Comparison of ENCODE assay signal across 29 cellular contexts in the genomic region with DNA sequence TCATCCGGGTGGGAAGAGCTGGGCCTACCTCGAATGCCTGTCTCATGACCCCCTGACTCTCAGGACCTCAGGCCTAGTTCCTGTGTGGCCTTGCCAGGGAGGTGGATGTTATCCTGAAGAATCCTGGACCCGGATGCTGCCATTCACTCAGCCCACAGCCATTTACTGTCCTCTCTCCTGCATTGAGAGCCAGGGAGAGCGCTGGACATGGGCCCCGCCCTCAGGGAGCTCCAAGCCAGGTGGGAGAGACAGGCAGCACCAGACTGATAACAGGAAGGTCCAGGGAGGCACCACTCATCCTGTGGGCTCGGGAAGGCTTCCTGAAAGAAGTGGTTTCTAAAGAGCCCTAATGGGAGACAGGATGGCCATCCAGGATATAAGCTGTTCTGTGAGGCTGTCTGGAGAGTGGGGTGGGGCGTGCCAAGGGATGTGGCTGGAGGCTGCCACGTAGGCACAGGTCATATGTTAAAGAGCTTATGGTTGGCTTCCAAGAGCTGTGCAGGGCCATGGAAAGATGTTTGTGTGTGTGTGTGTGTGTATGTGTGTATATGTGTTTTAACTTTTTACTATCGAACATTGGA. TPM values are rescaled to one million over a fixed set of nuclear protein-coding genes. Genes with fewer than 3 reads are reported as not detected.
DNase-seq lines count a peak whose midpoint lies in the region; ATAC-seq and TF ChIP-seq lines count a peak whose summit lies in the region.
"Had no signal": no experiment of that assay in that cellular context is flagged by ENCODE, and none has a peak within 500 bp of the region (broad histone marks: within the 10 kb centered on the region; RNA-seq: fewer than 3 reads in every experiment).

No MANE protein-coding gene starts in this region.

- peaks cover 30% of the 10 kb centered on the region for H4K20me1 ChIP-seq in GM23248 (ENCODE audit: insufficient read depth)

- H3K4me3 ChIP-seq in GM23248 (no peak overlapping the region), mesodermal cell (ENCODE audit: extremely low read depth, insufficient read depth, low read length, poor library complexity, severe bottlenecking) (no peak overlapping the region), gastrocnemius medialis (no peak overlapping the region)
- H3K4me3 ChIP-seq: GM12878, SJCRH30, suprapubic skin had no signal

- ATAC-seq in gastrocnemius medialis: no peak
- ATAC-seq: GM12878; left colon; stimulated activated memory B cell treated with anti-CD40 and anti-IgM and Interleukin-4, amounts not matched to agents 10 μg/mL and 1 μg/mL and 100 μg/mL, for 72 hours had no signal

- H3K27me3 ChIP-seq in GM23248 (replicated peaks; ENCODE audit: insufficient read depth) (no peaks in the 10 kb centered on the region), gastrocnemius medialis (no peaks in the 10 kb centered on the region)
- H3K27me3 ChIP-seq: neutrophil, SJCRH30, suprapubic skin had no signal

- no peak overlapping the region for H2AFZ ChIP-seq in GM23248

- DNase-seq in GM23248 (no peak), HFFc6 (no peak), dermis microvascular lymphatic vessel endothelial cell (ENCODE audit: low read depth in 2 of 2) (peak; percentile 63 to 77), NCI-H1694 (lab: John Stamatoyannopoulos, UW) (no peak), gastrocnemius medialis (no peak)
- DNase-seq in activated CD8-positive, alpha-beta memory T cell treated with anti-CD3 and anti-CD28 coated beads, Interleukin-2, amount 50 U/mL, for 4 hours: no peak
- DNase-seq in activated CD4-positive, alpha-beta memory T cell treated with anti-CD3 and anti-CD28 coated beads for 36 hours: no peak
- DNase-seq: activated CD4-positive, alpha-beta T cell treated with anti-CD3 and anti-CD28 coated beads for 48 hours; activated CD8-positive, alpha-beta memory T cell treated with anti-CD3 and anti-CD28 coated beads for 24 hours; aorta; C1 segment of cervical spinal cord; caudate nucleus; GOT3; immature natural killer cell; KG1; left colon; midbrain; naive B cell; NCI-H1417 treated with DMSO at 0.1 percent for 48 hours; NCI-H446; NCI-H774; SJCRH30; WERI-Rb-1 had no signal

- peak overlapping the region; percentile 4; the same call in 1 of the 2 replicates for H3K27ac ChIP-seq in GM23248
- H3K27ac ChIP-seq in mesodermal cell (ENCODE audit: low read depth, low read length, severe bottlenecking): peak overlapping the region; percentile 41
- H3K27ac ChIP-seq in gastrocnemius medialis: no peak overlapping the region
- H3K27ac ChIP-seq: neutrophil, SJCRH30, suprapubic skin, WERI-Rb-1 had no signal

- POLR2A ChIA-PET in activated CD4-positive, alpha-beta memory T cell treated with anti-CD3 and anti-CD28 coated beads for 36 hours (lab: Charles Lee): interaction anchor here (1.1 kb wide), 1 partner anchor 9 kb away, joined by 3 read pairs; no protein-coding TSS in a partner anchor

- H3K27ac Mint-ChIP-seq in HFFc6: peak overlapping the region; percentile 60
- H3K27ac Mint-ChIP-seq in activated CD4-positive, alpha-beta memory T cell treated with anti-CD3 and anti-CD28 coated beads for 36 hours: no peak overlapping the region
- H3K27ac Mint-ChIP-seq: activated naive CD8-positive, alpha-beta T cell; immature natural killer cell; stimulated activated memory B cell treated with anti-CD40 and anti-IgM and Interleukin-4, amounts not matched to agents 10 μg/mL and 1 μg/mL and 100 μg/mL, for 72 hours had no signal

- H3K4me1 ChIP-seq in GM23248 (ENCODE audit: insufficient read depth) (peaks cover 26% of the 10 kb centered on the region), mesodermal cell (ENCODE audit: control insufficient read depth, insufficient read depth, low read length, poor library complexity, severe bottlenecking) (peaks cover 19% of the 10 kb centered on the region), gastrocnemius medialis (peaks cover 19 to 30% of the 10 kb centered on the region in 2 donors)
- H3K4me1 ChIP-seq: SJCRH30 had no signal

- intact Hi-C loops in gastrocnemius medialis (cut with DNase I; ENCODE audit: low total_unique reads): no loop called here
- intact Hi-C loops in activated CD4-positive, alpha-beta memory T cell treated with anti-CD3 and anti-CD28 coated beads for 36 hours (cut with micrococcal nuclease): no loop called here

- TF ChIP-seq CTCF in HFFc6 (IDR thresholded peaks at IDR 0.05): no peak
- TF ChIP-seq CTCF in gastrocnemius medialis (IDR thresholded peaks at IDR 0.05 in 4 of 5, conservative IDR thresholded peaks at IDR 0.05 in 1 of 5): no peak

- peaks cover 25% of the 10 kb centered on the region for H3K4me1 Mint-ChIP-seq in HFFc6 (ENCODE audit: low read depth)
- no peaks in the 10 kb centered on the region for H3K4me1 Mint-ChIP-seq in activated CD4-positive, alpha-beta memory T cell treated with anti-CD3 and anti-CD28 coated beads for 36 hours (ENCODE audit: low read depth)

- no peak overlapping the region for H3K4me3 Mint-ChIP-seq in HFFc6
- no peak overlapping the region for H3K4me3 Mint-ChIP-seq in activated CD4-positive, alpha-beta memory T cell treated with anti-CD3 and anti-CD28 coated beads for 36 hours
- H3K4me3 Mint-ChIP-seq: activated naive CD8-positive, alpha-beta T cell; immature natural killer cell; naive B cell; stimulated activated memory B cell treated with anti-CD40 and anti-IgM and Interleukin-4, amounts not matched to agents 10 μg/mL and 1 μg/mL and 100 μg/mL, for 72 hours had no signal

- 65 to 78% methylated on average over 8 to 9 of the region's 9 CpGs for WGBS in GM23248 (ENCODE audit: low coverage in 1 of 2, low lambda C conversion rate in 2 of 2, missing lambda C conversion rate in 2 of 2), 2 experiments
- 87 to 95% methylated on average over 5 to 7 of the region's 9 CpGs for WGBS in mesodermal cell (ENCODE audit: insufficient coverage in 2 of 2), 2 experiments

- peaks cover 14% of the 10 kb centered on the region for H3K27me3 Mint-ChIP-seq in HFFc6 (ENCODE audit: insufficient read depth)
- H3K27me3 Mint-ChIP-seq in activated CD4-positive, alpha-beta memory T cell treated with anti-CD3 and anti-CD28 coated beads for 36 hours: no peaks in the 10 kb centered on the region
- H3K27me3 Mint-ChIP-seq: activated naive CD8-positive, alpha-beta T cell; naive B cell; stimulated activated memory B cell treated with anti-CD40 and anti-IgM and Interleukin-4, amounts not matched to agents 10 μg/mL and 1 μg/mL and 100 μg/mL, for 72 hours had no signal

- H3K9me3 Mint-ChIP-seq in HFFc6: no peaks in the 10 kb centered on the region
- H3K9me3 Mint-ChIP-seq in activated CD4-positive, alpha-beta memory T cell treated with anti-CD3 and anti-CD28 coated beads for 36 hours: no peaks in the 10 kb centered on the region
- H3K9me3 Mint-ChIP-seq: immature natural killer cell; naive B cell; stimulated activated memory B cell treated with anti-CD40 and anti-IgM and Interleukin-4, amounts not matched to agents 10 μg/mL and 1 μg/mL and 100 μg/mL, for 72 hours had no signal

- peaks cover 92% of the 10 kb centered on the region for H3F3A ChIP-seq in GM23248 (ENCODE audit: insufficient read depth)

- H3K4me2 ChIP-seq in GM23248 (ENCODE audit: unreplicated experiment): no peak overlapping the region

- in situ Hi-C loops in GM23248 (cut with MboI) (no loop called here), gastrocnemius medialis (cut with MboI; ENCODE audit: low sequenced_read_pairs in 4 of 4) (no loop called here)

- peaks cover 67% of the 10 kb centered on the region for H3K79me2 ChIP-seq in GM23248 (ENCODE audit: insufficient read depth)

- H3K9me3 ChIP-seq in GM23248 (ENCODE audit: low read depth) (no peaks in the 10 kb centered on the region), mesodermal cell (ENCODE audit: control insufficient read depth, low read length) (no peaks in the 10 kb centered on the region), gastrocnemius medialis (no peaks in the 10 kb centered on the region)
- H3K9me3 ChIP-seq: neutrophil, SJCRH30, suprapubic skin had no signal

- peaks cover 44% of the 10 kb centered on the region for H3K36me3 Mint-ChIP-seq in HFFc6 (ENCODE audit: low read depth)
- H3K36me3 Mint-ChIP-seq in activated CD4-positive, alpha-beta memory T cell treated with anti-CD3 and anti-CD28 coated beads for 36 hours: peaks cover 16% of the 10 kb centered on the region
- H3K36me3 Mint-ChIP-seq: naive B cell had no signal

- peaks cover 71% of the 10 kb centered on the region for H3K36me3 ChIP-seq in GM23248 (ENCODE audit: low read depth)
- H3K36me3 ChIP-seq in mesodermal cell (ENCODE audit: control insufficient read depth, insufficient read depth, low read length): peaks cover 89% of the 10 kb centered on the region
- H3K36me3 ChIP-seq in gastrocnemius medialis: peaks cover 0 to 62% of the 10 kb centered on the region in 2 donors
- H3K36me3 ChIP-seq: neutrophil, WERI-Rb-1 had no signal

- TF ChIP-seq POLR2A in gastrocnemius medialis (IDR thresholded peaks at IDR 0.05): no peak

- H3K9me2 ChIP-seq in GM23248 (ENCODE audit: insufficient read depth): no peaks in the 10 kb centered on the region

- H3K9ac ChIP-seq in GM23248: peak overlapping the region; percentile 33; the same call in 1 of the 2 replicates

- CTCF ChIA-PET in activated CD4-positive, alpha-beta memory T cell treated with anti-CD3 and anti-CD28 coated beads for 36 hours (lab: Charles Lee): no interaction called here

RNA-seq across cellular contexts. Expression of a gene that starts 8.6 kb away (rescaled TPM):
- total RNA-seq in GM23248 (2014; rRNA removed; shearing (Covaris generic)): 1,790 and 1,872 TPM in 2 replicates
- 520 and 559 TPM in 2 replicates for polyA plus RNA-seq in GM23248 (2016; fragmentation: Nextera tagmentation; extraction: Ambion mirVana)
- total RNA-seq in HFFc6 (2021; fragmentation: NEBNext Ultra II Directional; extraction: Animal tissue kit (Norgen Biotek cat#: 25700)): 100 to 1,000 TPM; 527 to 680 (median 557) TPM
- total RNA-seq in dermis microvascular lymphatic vessel endothelial cell (328 and 388 TPM in 2 replicates), gastrocnemius medialis (10 to 100 TPM; 18.5 to 42.4 (median 34.8) TPM)
- polyA plus RNA-seq in mesodermal cell (2013, experiment 1 of 2): 1,319 TPM
- 1,058 TPM for polyA plus RNA-seq in mesodermal cell (2013, experiment 2 of 2)
- total RNA-seq in activated CD4-positive, alpha-beta memory T cell treated with anti-CD3 and anti-CD28 coated beads for 36 hours: 10 to 100 TPM; 15.2 to 17.4 TPM

RNA-seq across cellular contexts. Expression of a gene that starts 44.9 kb away (rescaled TPM):
- total RNA-seq in GM23248 (2014; rRNA removed; shearing (Covaris generic)): 7.0 and 10.7 TPM in 2 replicates
- polyA plus RNA-seq in GM23248 (2016; fragmentation: Nextera tagmentation; extraction: Ambion mirVana): 3.4 and 5.6 TPM in 2 replicates
- total RNA-seq in HFFc6 (2021; fragmentation: NEBNext Ultra II Directional; extraction: Animal tissue kit (Norgen Biotek cat#: 25700)): 1 to 10 TPM; 2.5 to 5.7 (median 4.2) TPM
- total RNA-seq in dermis microvascular lymphatic vessel endothelial cell (9.8 and 21.0 TPM in 2 replicates), gastrocnemius medialis (10 to 100 TPM in 3 of 4 donors, 1 to 10 TPM in 1; 5.6 to 12.6 (median 11.2) TPM)
- 27.2 TPM for polyA plus RNA-seq in mesodermal cell (2013, experiment 1 of 2)
- polyA plus RNA-seq in mesodermal cell (2013, experiment 2 of 2): 15.6 TPM
- 10 to 100 TPM; 26.5 to 32.0 TPM for total RNA-seq in activated CD4-positive, alpha-beta memory T cell treated with anti-CD3 and anti-CD28 coated beads for 36 hours

Comparison
In these comparisons a context has a peak if more than half of its experiments do, and no peak if none do; other contexts are left out.
1. DNase-seq: peak in dermis microvascular lymphatic vessel endothelial cell (2 of 2); none in GM23248 (single experiment), HFFc6 (single experiment), activated CD8-positive, alpha-beta memory T cell treated with anti-CD3 and anti-CD28 coated beads, Interleukin-2, amount 50 U/mL, for 4 hours (single experiment), NCI-H1694 (single experiment), gastrocnemius medialis (0 of 2) and activated CD4-positive, alpha-beta memory T cell treated with anti-CD3 and anti-CD28 coated beads for 36 hours (single experiment).
2. H3K27ac ChIP-seq: peak in GM23248 (single experiment) and mesodermal cell (single experiment); none in gastrocnemius medialis (0 of 4).